In genomic region chr5:90312027-90312426, GRCh38 we compare ENCODE assay signal across 23 cellular contexts.
DNase-seq lines count a peak whose midpoint lies in the region; ATAC-seq, FAIRE-seq and TF ChIP-seq lines count a peak whose summit lies in the region.
"Had no signal": no experiment of that assay in that cellular context is flagged by ENCODE, and none has a peak within 500 bp of the region (broad histone marks: within the 10 kb centered on the region; RNA-seq: fewer than 3 reads in every experiment).

No MANE protein-coding gene starts in this region.

- no peak for TF ChIP-seq CTCF in HepG2 (CRISPR knock-in tag; IDR thresholded peaks at IDR 0.05)
- no peak for TF ChIP-seq CTCF in right lobe of liver (IDR thresholded peaks at IDR 0.05)
- TF ChIP-seq CTCF in K562 (IDR thresholded peaks at IDR 0.05 in 2 of 3, conservative IDR thresholded peaks at IDR 0.05 in 1 of 3; ENCODE audit: insufficient read depth in 2 of 3, low read depth in 1 of 3, low read length in 3 of 3) = no peak

- TF ChIP-seq RAD21 in HepG2 (CRISPR knock-in tag; IDR thresholded peaks at IDR 0.05) (no peak), K562 (CRISPR knock-in tag; conservative IDR thresholded peaks at IDR 0.05 in 1 of 2, IDR thresholded peaks at IDR 0.05 in 1 of 2) (no peak)

- H3K4me1 ChIP-seq in HepG2 (ENCODE audit: insufficient read depth, low read length) = peaks cover 12% of the 10 kb centered on the region
- peaks cover 0 to 5% (median 0%) of the 10 kb centered on the region in 4 donors for H3K4me1 ChIP-seq in right lobe of liver
- no peaks in the 10 kb centered on the region for H3K4me1 ChIP-seq in K562 (replicated peaks in 1 of 2; ENCODE audit: control insufficient read depth in 2 of 2, insufficient read depth in 2 of 2, low read length in 2 of 2)
- H3K4me1 ChIP-seq in neuronal stem cell (ENCODE audit: control insufficient read depth in 2 of 2, insufficient read depth in 1 of 2, low read depth in 1 of 2, low read length in 2 of 2) = peaks cover 0 to 1% of the 10 kb centered on the region in 2 donors
- H3K4me1 ChIP-seq in naive thymus-derived CD4-positive, alpha-beta T cell (ENCODE audit: control insufficient read depth in 2 of 2, insufficient read depth in 2 of 2, low read length in 2 of 2) = no peaks in the 10 kb centered on the region
- H3K4me1 ChIP-seq: BE2C; BLaER1 treated with 17β-estradiol and CSF1 and Interleukin-3, amounts not matched to agents 10 nM and 100 nM had no signal

- H3K79me2 ChIP-seq in HepG2 (ENCODE audit: insufficient read depth, low read length) = no peaks in the 10 kb centered on the region
- H3K79me2 ChIP-seq in K562 (ENCODE audit: control insufficient read depth, insufficient read depth, low read length) = no peaks in the 10 kb centered on the region

- 37% methylated on average over 2 of the region's 2 CpGs for WGBS in HepG2 (ENCODE audit: low lambda C conversion rate)
- 88% methylated on average over 2 of the region's 2 CpGs for WGBS in right lobe of liver (ENCODE audit: insufficient coverage, low coverage, low lambda C conversion rate, missing lambda C conversion rate)
- 3% methylated on average over 2 of the region's 2 CpGs for WGBS in K562 (ENCODE audit: insufficient coverage, low coverage, missing lambda C conversion rate)
- WGBS in neuronal stem cell (ENCODE audit: extremely low coverage in 2 of 2, insufficient read length in 2 of 2, insufficient replicate concordance in 1 of 2), 2 donors = no CpG with 5 or more reads among the region's 2 CpGs

- no peaks in the 10 kb centered on the region for H3K79me1 ChIP-seq in neuronal stem cell (ENCODE audit: low read depth, low read length)

- no peak for DNase-seq in HepG2 (ENCODE audit: low spot score)
- no peak for DNase-seq in right lobe of liver
- DNase-seq in K562 (ENCODE audit: extremely low read depth in 1 of 4, low spot score in 3 of 4) = no peak
- no peak for DNase-seq in neuronal stem cell (ENCODE audit: low spot score)
- no peak for DNase-seq in naive thymus-derived CD4-positive, alpha-beta T cell
- DNase-seq in NCI-H2029 (lab: John Stamatoyannopoulos, UW) = no peak
- DNase-seq: ACHN; AML-193; BE2C; CD4-positive, alpha-beta T cell; CD8-positive, alpha-beta memory T cell; DMS 273 treated with DMSO at 0.1 percent for 48 hours; DMS79; EL; GDM1; H9 had no signal

- H3K9ac ChIP-seq in HepG2 (ENCODE audit: insufficient read depth, low read depth, low read length) (no peak overlapping the region), K562 (ENCODE audit: insufficient read depth in 1 of 2, low read depth in 2 of 2, low read length in 2 of 2) (no peak overlapping the region), neuronal stem cell (ENCODE audit: low read depth, low read length, poor library complexity) (no peak overlapping the region)
- H3K9ac ChIP-seq: BLaER1 treated with 17β-estradiol and CSF1 and Interleukin-3, amounts not matched to agents 10 nM and 100 nM had no signal

- H3K36me3 ChIP-seq in HepG2 (replicated peaks in 1 of 2; ENCODE audit: control insufficient read depth in 1 of 2, insufficient read depth in 2 of 2, low read length in 2 of 2) = no peaks in the 10 kb centered on the region
- no peaks in the 10 kb centered on the region for H3K36me3 ChIP-seq in right lobe of liver
- H3K36me3 ChIP-seq in K562 (ENCODE audit: control insufficient read depth, insufficient read depth, low read length) = no peaks in the 10 kb centered on the region
- H3K36me3 ChIP-seq in neuronal stem cell (replicated peaks in 1 of 2; ENCODE audit: control insufficient read depth in 2 of 2, insufficient read depth in 2 of 2, low read length in 2 of 2) = no peaks in the 10 kb centered on the region
- no peaks in the 10 kb centered on the region for H3K36me3 ChIP-seq in naive thymus-derived CD4-positive, alpha-beta T cell (ENCODE audit: control insufficient read depth in 2 of 3, insufficient read depth in 3 of 3, low read length in 3 of 3)
- H3K36me3 ChIP-seq: BE2C; BLaER1 treated with 17β-estradiol and CSF1 and Interleukin-3, amounts not matched to agents 10 nM and 100 nM had no signal

- H3K4me2 ChIP-seq in HepG2 (ENCODE audit: low read depth, low read length) = no peak overlapping the region
- no peak overlapping the region for H3K4me2 ChIP-seq in K562 (ENCODE audit: insufficient read depth, low read length)
- no peak overlapping the region for H3K4me2 ChIP-seq in neuronal stem cell (ENCODE audit: insufficient read depth, low read length, poor library complexity, severe bottlenecking)
- H3K4me2 ChIP-seq: BLaER1 treated with 17β-estradiol and CSF1 and Interleukin-3, amounts not matched to agents 10 nM and 100 nM had no signal

- ATAC-seq in HepG2 (no peak), right lobe of liver (no peak), K562 (no peak)
- no peak for ATAC-seq in naive thymus-derived CD4-positive, alpha-beta T cell
- ATAC-seq: GM12878, HCT116 had no signal

- no peak for TF ChIP-seq POLR2A in HepG2 (IDR thresholded peaks at IDR 0.05; ENCODE audit: insufficient read depth in 1 of 2, low read depth in 2 of 2, low read length in 2 of 2)
- no peak for TF ChIP-seq POLR2A in right lobe of liver (IDR thresholded peaks at IDR 0.05)
- TF ChIP-seq POLR2A in K562 (conservative IDR thresholded peaks at IDR 0.05) = no peak

- no peak overlapping the region for H3K27ac Mint-ChIP-seq in naive thymus-derived CD4-positive, alpha-beta T cell
- H3K27ac Mint-ChIP-seq: CD14-positive monocyte; CD4-positive, alpha-beta T cell; CD8-positive, alpha-beta memory T cell had no signal

- no peak overlapping the region for H2AK5ac ChIP-seq in neuronal stem cell (ENCODE audit: low read depth, low read length)

- no peak overlapping the region for H3K4me3 Mint-ChIP-seq in naive thymus-derived CD4-positive, alpha-beta T cell
- H3K4me3 Mint-ChIP-seq: CD14-positive monocyte; CD4-positive, alpha-beta T cell; CD8-positive, alpha-beta memory T cell; H9 had no signal

- H3K9me3 ChIP-seq in HepG2 (ENCODE audit: low read length) = no peaks in the 10 kb centered on the region
- no peaks in the 10 kb centered on the region for H3K9me3 ChIP-seq in right lobe of liver
- no peaks in the 10 kb centered on the region for H3K9me3 ChIP-seq in K562 (replicated peaks; ENCODE audit: control insufficient read depth, insufficient read depth, low read depth, low read length)
- H3K9me3 ChIP-seq in neuronal stem cell (replicated peaks in 1 of 2; ENCODE audit: control insufficient read depth in 2 of 2, insufficient read depth in 1 of 2, low read depth in 1 of 2, low read length in 2 of 2) = no peaks in the 10 kb centered on the region
- no peaks in the 10 kb centered on the region for H3K9me3 ChIP-seq in naive thymus-derived CD4-positive, alpha-beta T cell (ENCODE audit: control insufficient read depth in 2 of 3, low read length in 3 of 3)
- H3K9me3 ChIP-seq: BE2C; BLaER1 treated with 17β-estradiol and CSF1 and Interleukin-3, amounts not matched to agents 10 nM and 100 nM had no signal

- H3K4me3 ChIP-seq in HepG2 (replicated peaks in 1 of 3; ENCODE audit: insufficient read depth in 1 of 3, low read depth in 2 of 3, low read length in 3 of 3) (no peak overlapping the region), right lobe of liver (no peak overlapping the region), K562 (no peak overlapping the region), neuronal stem cell (ENCODE audit: low read length in 2 of 2) (no peak overlapping the region)
- H3K4me3 ChIP-seq in naive thymus-derived CD4-positive, alpha-beta T cell (ENCODE audit: low read length) = no peak overlapping the region
- H3K4me3 ChIP-seq: BLaER1 treated with 17β-estradiol and CSF1 and Interleukin-3, amounts not matched to agents 10 nM and 100 nM; GM12878 had no signal

- H3K9me1 ChIP-seq in K562 (ENCODE audit: control insufficient read depth, insufficient read depth, low read length) = no peaks in the 10 kb centered on the region

- no peak overlapping the region for H2BK12ac ChIP-seq in neuronal stem cell (ENCODE audit: low read length)

- H3K27ac ChIP-seq in HepG2 (ENCODE audit: extremely low read length, insufficient read depth, low read length) (no peak overlapping the region), right lobe of liver (no peak overlapping the region), K562 (ENCODE audit: extremely low read depth, low read depth, low read length) (no peak overlapping the region), neuronal stem cell (replicated peaks; ENCODE audit: low read length) (no peak overlapping the region)
- no peak overlapping the region for H3K27ac ChIP-seq in naive thymus-derived CD4-positive, alpha-beta T cell (ENCODE audit: low read depth, low read length)
- H3K27ac ChIP-seq: 22Rv1; BLaER1 treated with 17β-estradiol and CSF1 and Interleukin-3, amounts not matched to agents 10 nM and 100 nM had no signal

- H4K8ac ChIP-seq in neuronal stem cell (ENCODE audit: low read depth, low read length) = no peak overlapping the region

- in situ Hi-C loops in HepG2 (cut with HindIII; ENCODE audit: extremely low pct_ligation_motif_present, low pct_unique_long_range_greater_than_20kb) = no loop called here
- in situ Hi-C loops in K562 (cut with MboI) = no loop called here

- no peak overlapping the region for H4K91ac ChIP-seq in neuronal stem cell (ENCODE audit: low read depth, low read length, poor library complexity)

- H3K36me3 Mint-ChIP-seq in naive thymus-derived CD4-positive, alpha-beta T cell = no peaks in the 10 kb centered on the region
- H3K36me3 Mint-ChIP-seq: CD14-positive monocyte; CD8-positive, alpha-beta memory T cell had no signal

- H2AFZ ChIP-seq in HepG2 (ENCODE audit: low read length) = no peak overlapping the region
- H2AFZ ChIP-seq in K562 (ENCODE audit: low read depth, low read length) = no peak overlapping the region
- peak overlapping the region; percentile 12 for H2AFZ ChIP-seq in neuronal stem cell (ENCODE audit: low read length)

- no TSS peak for BruUV-seq in HepG2 (replicated peaks; lab: Mats Ljungman, UMichigan)
- BruUV-seq in K562 (replicated peaks; lab: Mats Ljungman, UMichigan) = no TSS peak

- no peak overlapping the region for H3K14ac ChIP-seq in neuronal stem cell (ENCODE audit: low read length)

- intact Hi-C loops in HepG2 (cut with micrococcal nuclease; ENCODE audit: unreplicated experiment) (no loop called here), right lobe of liver (cut with DNase I) (no loop called here), K562 (cut with micrococcal nuclease) (no loop called here)
- intact Hi-C loops in naive thymus-derived CD4-positive, alpha-beta T cell (cut with micrococcal nuclease) = no loop called here

- H4K20me1 ChIP-seq in HepG2 (ENCODE audit: insufficient read depth, low read length) = no peaks in the 10 kb centered on the region
- no peaks in the 10 kb centered on the region for H4K20me1 ChIP-seq in K562 (replicated peaks; ENCODE audit: control insufficient read depth, insufficient read depth, low read length)
- H4K20me1 ChIP-seq: BLaER1 treated with 17β-estradiol and CSF1 and Interleukin-3, amounts not matched to agents 10 nM and 100 nM had no signal

- peaks cover 0 to 4% (median 0%) of the 10 kb centered on the region in 5 donors for H3K27me3 Mint-ChIP-seq in naive thymus-derived CD4-positive, alpha-beta T cell
- H3K27me3 Mint-ChIP-seq: CD4-positive, alpha-beta T cell had no signal

- no peak overlapping the region for H2BK5ac ChIP-seq in neuronal stem cell (ENCODE audit: low read length)

- POLR2A ChIA-PET in HepG2 (lab: Yijun Ruan, JAX) (no interaction called here), K562 (lab: Yijun Ruan, JAX) (interaction anchor here (0.7 to 1.5 kb wide), 2 partner anchors 10 to 40 kb away, joined by 3 to 4 read pairs; no protein-coding TSS in a partner anchor)
- POLR2A ChIA-PET in naive thymus-derived CD4-positive, alpha-beta T cell (lab: Charles Lee) = no interaction called here

- H2BK15ac ChIP-seq in neuronal stem cell (ENCODE audit: low read length) = no peak overlapping the region

- H3K27me3 ChIP-seq in HepG2 (ENCODE audit: control insufficient read depth in 1 of 2, insufficient read depth in 2 of 2, low read length in 2 of 2) (no peaks in the 10 kb centered on the region), right lobe of liver (no peaks in the 10 kb centered on the region), K562 (ENCODE audit: control insufficient read depth in 2 of 2, insufficient read depth in 2 of 2, low read length in 2 of 2) (no peaks in the 10 kb centered on the region; a peak in 2 of 5 replicates), neuronal stem cell (ENCODE audit: control insufficient read depth in 3 of 3, insufficient read depth in 3 of 3, low read depth in 1 of 3, low read length in 3 of 3) (no peaks in the 10 kb centered on the region)
- no peaks in the 10 kb centered on the region for H3K27me3 ChIP-seq in naive thymus-derived CD4-positive, alpha-beta T cell (ENCODE audit: control insufficient read depth in 2 of 2, insufficient read depth in 2 of 2, low read length in 2 of 2)
- H3K27me3 ChIP-seq: BLaER1 treated with 17β-estradiol and CSF1 and Interleukin-3, amounts not matched to agents 10 nM and 100 nM had no signal

- no peak overlapping the region for H3K18ac ChIP-seq in neuronal stem cell (ENCODE audit: low read length)

- H3K4ac ChIP-seq in neuronal stem cell (ENCODE audit: low read length) = no peak overlapping the region

- CTCF ChIA-PET in HepG2 (lab: Yijun Ruan, JAX; ENCODE audit: low intra/inter-chr PET ratio, low total read pairs) = no interaction called here
- CTCF ChIA-PET in K562 (lab: Yijun Ruan, JAX; ENCODE audit: low intra/inter-chr PET ratio) = no interaction called here
- CTCF ChIA-PET in naive thymus-derived CD4-positive, alpha-beta T cell (lab: Charles Lee) = no interaction called here

- TF ChIP-seq EP300 in HepG2 (IDR thresholded peaks at IDR 0.05; ENCODE audit: low read depth in 2 of 2, low read length in 2 of 2) = no peak
- no peak for TF ChIP-seq EP300 in HepG2 (CRISPR knock-in tag; IDR thresholded peaks at IDR 0.05; ENCODE audit: borderline replicate concordance)
- TF ChIP-seq EP300 in K562 (IDR thresholded peaks at IDR 0.05; ENCODE audit: low read length) = no peak

- H2BK120ac ChIP-seq in neuronal stem cell (ENCODE audit: low read depth, low read length) = no peak overlapping the region

- no peak for FAIRE-seq in HepG2 (lab: Jason Lieb, UNC)
- no peak for FAIRE-seq in K562 (lab: Jason Lieb, UNC)
- FAIRE-seq: A204.1, D721Med, GM12878 had no signal

- H3K23ac ChIP-seq in neuronal stem cell (ENCODE audit: low read depth, low read length, poor library complexity) = no peak overlapping the region

- no peaks in the 10 kb centered on the region for H3K4me1 Mint-ChIP-seq in naive thymus-derived CD4-positive, alpha-beta T cell
- H3K4me1 Mint-ChIP-seq: CD14-positive monocyte; CD8-positive, alpha-beta memory T cell had no signal

- H3K9me3 Mint-ChIP-seq in naive thymus-derived CD4-positive, alpha-beta T cell = no peaks in the 10 kb centered on the region
- H3K9me3 Mint-ChIP-seq: CD14-positive monocyte; CD4-positive, alpha-beta T cell had no signal

Comparison
In these comparisons a context has a peak if more than half of its experiments do, and no peak if none do; other contexts are left out.
1. Of the 241 proteins assayed by ChIP-seq in both HepG2 and K562: peak only in HepG2: none; only in K562: MAFG; in both: MAFF and MAFK; in neither: 238.